Comparison of ENCODE assay signal across 8 cellular contexts in genomic region chr12:129729170-129729569, GRCh38.
"Had no signal": no experiment of that assay in that cellular context is flagged by ENCODE, and none has a peak within 500 bp of the region (broad histone marks: within the 10 kb centered on the region; RNA-seq: fewer than 3 reads in every experiment).

No MANE protein-coding gene starts in this region.

- DNase-seq: IMR-90, KBM-7, KG1 had no signal

- FAIRE-seq: HepG2, HTR-8/SVneo, K562 had no signal

- H3K4me1 Mint-ChIP-seq: IgD-negative memory B cell had no signal

- H3K4me3 Mint-ChIP-seq: IgD-negative memory B cell had no signal

- H3K36me3 Mint-ChIP-seq: IgD-negative memory B cell had no signal

- H3K4me3 ChIP-seq: K562 had no signal

- H3K27ac Mint-ChIP-seq: IgD-negative memory B cell had no signal

- ATAC-seq: HepG2, K562 had no signal

- H3K27ac ChIP-seq: HL-60 had no signal
